17 cellular contexts compared by ENCODE assay signal in genomic region chr1:151579436-151580225, GRCh38. TPM values are rescaled to one million over a fixed set of nuclear protein-coding genes. Genes with fewer than 3 reads are reported as not detected.
DNase-seq lines count a peak whose midpoint lies in the region; ATAC-seq, FAIRE-seq and TF ChIP-seq lines count a peak whose summit lies in the region.
"Had no signal": no experiment of that assay in that cellular context is flagged by ENCODE, and none has a peak within 500 bp of the region (broad histone marks: within the 10 kb centered on the region; RNA-seq: fewer than 3 reads in every experiment).

No MANE protein-coding gene starts in this region.

- in situ Hi-C loops in K562 (cut with MboI): no loop called here

- intact Hi-C loops in K562 (cut with micrococcal nuclease): loop anchor here (5.0 kb wide), 1 partner anchor 37 kb away; the partner anchor contains the start of gene TUFT1

- no peak overlapping the region for H3K27ac ChIP-seq in K562 (ENCODE audit: extremely low read depth, low read depth, low read length)
- H3K27ac ChIP-seq: heart right ventricle, pancreas had no signal

- H3K9me1 ChIP-seq in K562 (ENCODE audit: control insufficient read depth, insufficient read depth, low read length): no peaks in the 10 kb centered on the region

- no peak for TF ChIP-seq CTCF in K562 (IDR thresholded peaks at IDR 0.05 in 2 of 3, conservative IDR thresholded peaks at IDR 0.05 in 1 of 3; ENCODE audit: insufficient read depth in 2 of 3, low read depth in 1 of 3, low read length in 3 of 3)

- H3K4me2 ChIP-seq in K562 (ENCODE audit: insufficient read depth, low read length): no peak overlapping the region

- no peak overlapping the region for H3K27ac Mint-ChIP-seq in T-helper 2 cell treated with Interferon-gamma antibody and Interleukin-4, amounts not matched to agents 5 μg/mL and 100 μg/mL, for 36 hours
- H3K27ac Mint-ChIP-seq: WTC11 had no signal

- DNase-seq in AG08396 (ENCODE audit: low spot score) (peak; percentile 52), HS-5 (ENCODE audit: low read depth) (peak; percentile 18), K562 (ENCODE audit: extremely low read depth in 1 of 4, low spot score in 3 of 4) (peak in 3 of 4 experiments; percentile 22 to 40 (median 35)), iris pigment epithelial cell (ENCODE audit: low read depth) (peak; percentile 71), GDM1 (lab: John Stamatoyannopoulos, UW) (no peak), 8988T (no peak)
- DNase-seq in T-helper 2 cell treated with Interferon-gamma antibody and Interleukin-4, amounts not matched to agents 5 μg/mL and 100 μg/mL, for 36 hours (ENCODE audit: low spot score): no peak
- DNase-seq: BE2C; effector memory CD4-positive, alpha-beta T cell; heart right ventricle; NCI-H1105 treated with DMSO at 0.1 percent for 48 hours; NCI-H345; pancreas; stimulated activated CD4-positive, alpha-beta T cell treated with anti-CD3 and anti-CD28 coated beads, Interleukin-12 subunit alpha, Interleukin-12 subunit beta, amount 100 ng/mL, for 4 hours; substantia nigra had no signal

- no peaks in the 10 kb centered on the region for H3K9me3 ChIP-seq in K562 (replicated peaks; ENCODE audit: control insufficient read depth, insufficient read depth, low read depth, low read length)
- H3K9me3 ChIP-seq: BE2C, heart right ventricle, pancreas had no signal

- TF ChIP-seq EP300 in K562 (IDR thresholded peaks at IDR 0.05; ENCODE audit: low read length): no peak

- H3K4me3 Mint-ChIP-seq in T-helper 2 cell treated with Interferon-gamma antibody and Interleukin-4, amounts not matched to agents 5 μg/mL and 100 μg/mL, for 36 hours: no peak overlapping the region
- H3K4me3 Mint-ChIP-seq: WTC11 had no signal

- H3K9ac ChIP-seq in K562 (ENCODE audit: insufficient read depth in 1 of 2, low read depth in 2 of 2, low read length in 2 of 2): no peak overlapping the region

- ATAC-seq in K562 (no peak), HG03108 (IDR thresholded peaks at IDR 0.05; ENCODE audit: unreplicated experiment) (no peak)
- ATAC-seq: heart right ventricle, pancreas, WTC11 had no signal

- no peaks in the 10 kb centered on the region for H4K20me1 ChIP-seq in K562 (replicated peaks; ENCODE audit: control insufficient read depth, insufficient read depth, low read length)

- H3K27me3 Mint-ChIP-seq in T-helper 2 cell treated with Interferon-gamma antibody and Interleukin-4, amounts not matched to agents 5 μg/mL and 100 μg/mL, for 36 hours (ENCODE audit: low read depth): no peaks in the 10 kb centered on the region

- no peaks in the 10 kb centered on the region; the same call in 2 of the 3 replicates for H3K36me3 ChIP-seq in K562 (ENCODE audit: control insufficient read depth, insufficient read depth, low read length)

- peaks cover 8 to 33% of the 10 kb centered on the region in 2 experiments; a peak in 4 of 5 replicates for H3K4me1 ChIP-seq in K562 (replicated peaks in 1 of 2; ENCODE audit: control insufficient read depth in 2 of 2, insufficient read depth in 2 of 2, low read length in 2 of 2)
- H3K4me1 ChIP-seq: pancreas had no signal

- H3K27me3 ChIP-seq in K562 (ENCODE audit: control insufficient read depth in 2 of 2, insufficient read depth in 2 of 2, low read length in 2 of 2): no peaks in the 10 kb centered on the region
- H3K27me3 ChIP-seq: BE2C, heart right ventricle, pancreas had no signal

- no peaks in the 10 kb centered on the region for H3K79me2 ChIP-seq in K562 (ENCODE audit: control insufficient read depth, insufficient read depth, low read length)

- TF ChIP-seq POLR2A in K562 (conservative IDR thresholded peaks at IDR 0.05): no peak

- POLR2A ChIA-PET in K562 (lab: Yijun Ruan, JAX): interaction anchor here (0.6 to 1.6 kb wide), 7 partner anchors 9 to 252 kb away, joined by 3 to 7 read pairs (median 3); partner anchors contain the start of gene RORC

- H2AFZ ChIP-seq in K562 (ENCODE audit: low read depth, low read length): no peak overlapping the region

- no peak overlapping the region for H3K4me3 ChIP-seq in K562
- H3K4me3 ChIP-seq: heart right ventricle, pancreas had no signal

- TF ChIP-seq RAD21 in K562 (CRISPR knock-in tag; conservative IDR thresholded peaks at IDR 0.05 in 1 of 2, IDR thresholded peaks at IDR 0.05 in 1 of 2): no peak

- CTCF ChIA-PET in K562 (lab: Yijun Ruan, JAX; ENCODE audit: low intra/inter-chr PET ratio): no interaction called here

- H3K9me3 Mint-ChIP-seq in T-helper 2 cell treated with Interferon-gamma antibody and Interleukin-4, amounts not matched to agents 5 μg/mL and 100 μg/mL, for 36 hours: no peaks in the 10 kb centered on the region
- H3K9me3 Mint-ChIP-seq: WTC11 had no signal

- 38% methylated on average over 8 of the region's 8 CpGs for WGBS in K562 (ENCODE audit: insufficient coverage, low coverage, missing lambda C conversion rate)

- BruUV-seq in K562 (replicated peaks; lab: Mats Ljungman, UMichigan): no TSS peak

- peaks cover 18% of the 10 kb centered on the region for H3K4me1 Mint-ChIP-seq in T-helper 2 cell treated with Interferon-gamma antibody and Interleukin-4, amounts not matched to agents 5 μg/mL and 100 μg/mL, for 36 hours (ENCODE audit: low read depth)

- peaks cover 3% of the 10 kb centered on the region for H3K36me3 Mint-ChIP-seq in T-helper 2 cell treated with Interferon-gamma antibody and Interleukin-4, amounts not matched to agents 5 μg/mL and 100 μg/mL, for 36 hours (ENCODE audit: low read depth)

- FAIRE-seq in K562 (lab: Jason Lieb, UNC): peak; percentile 46
- FAIRE-seq: pancreas had no signal

TF ChIP-seq in K562, 482 proteins besides CTCF, POLR2A, EP300 and RAD21 (continues in another document):
- no peak for TF ChIP-seq CHD1 (IDR thresholded peaks at IDR 0.05; ENCODE audit: low read length)

RNA-seq across cellular contexts. Expression of gene SNX27, which starts 32.2 kb away (rescaled TPM):
- total RNA-seq in K562 (2011; cell fraction: chromatin; rRNA removed; ENCODE audit: low replicate concordance): 29.2 and 73.2 TPM in 2 replicates
- total RNA-seq in K562 (2011; cell fraction: nucleolus; rRNA removed): 15.2 and 18.3 TPM in 2 replicates
- 50.2 and 74.7 TPM in 2 replicates for total RNA-seq in K562 (2011; cell fraction: nucleoplasm; rRNA removed)
- total RNA-seq in K562 (2014; rRNA removed): 9.0 and 9.6 TPM in 2 replicates
- 11.1 and 14.8 TPM in 2 replicates for total RNA-seq in K562 (2014; rRNA removed; fragmentation: Illumina TruSeq; extraction: Trizol)
- total RNA-seq in K562 (2015; rRNA removed; fragmentation: Illumina TruSeq; extraction: Trizol): 10.4 and 10.6 TPM in 2 replicates
- total RNA-seq in K562 (2021): 15.3 and 18.7 TPM in 2 replicates
- polyA plus RNA-seq in K562 (2011; rRNA removed): 13.2 and 13.6 TPM in 2 replicates
- 5.9 and 9.6 TPM in 2 replicates for polyA plus RNA-seq in K562 (2011; cell fraction: cytosol; rRNA removed)
- 11.6 and 14.7 TPM in 2 replicates for polyA plus RNA-seq in K562 (2011; cell fraction: nucleus; rRNA removed)
- polyA plus RNA-seq in K562 (2012): 2.9 and 5.1 TPM in 2 replicates
- 5.1 and 6.8 TPM in 2 replicates for polyA plus RNA-seq in K562 (2014; fragmentation: Illumina TruSeq; extraction: Trizol)
- 10 to 100 TPM in 1 of 2 experiments, 1 to 10 TPM in 1; 4.5 to 10.1 TPM for polyA plus RNA-seq in K562 (2014; fragmentation: Nextera tagmentation; extraction: Ambion mirVana)
- 7.6 and 8.3 TPM in 2 replicates for polyA plus RNA-seq in K562 (2014; rRNA removed)
- polyA minus RNA-seq in K562 (2011; rRNA and poly(A)+ RNA removed): 38.1 and 44.0 TPM in 2 replicates
- polyA minus RNA-seq in K562 (2011; cell fraction: cytosol; rRNA and poly(A)+ RNA removed): 16.7 and 20.4 TPM in 2 replicates
- polyA minus RNA-seq in K562 (2011; cell fraction: nucleus; rRNA and poly(A)+ RNA removed): 7.3 and 13.8 TPM in 2 replicates

RNA-seq across cellular contexts. Expression of gene TUFT1, which starts 39.5 kb away (rescaled TPM):
- total RNA-seq in K562 (2011; cell fraction: chromatin; rRNA removed; ENCODE audit: low replicate concordance): 3.5 and 4.6 TPM in 2 replicates
- total RNA-seq in K562 (2011; cell fraction: nucleolus; rRNA removed): 1.7 and 2.0 TPM in 2 replicates
- 3.4 and 5.6 TPM in 2 replicates for total RNA-seq in K562 (2011; cell fraction: nucleoplasm; rRNA removed)
- 1.4 and 1.6 TPM in 2 replicates for total RNA-seq in K562 (2014; rRNA removed)
- total RNA-seq in K562 (2014; rRNA removed; fragmentation: Illumina TruSeq; extraction: Trizol): 1.2 and 1.6 TPM in 2 replicates
- 0.54 and 0.68 TPM in 2 replicates for total RNA-seq in K562 (2015; rRNA removed; fragmentation: Illumina TruSeq; extraction: Trizol)
- total RNA-seq in K562 (2021): 1.4 and 2.0 TPM in 2 replicates
- 1.5 and 2.4 TPM in 2 replicates for polyA plus RNA-seq in K562 (2011; rRNA removed)
- polyA plus RNA-seq in K562 (2011; cell fraction: cytosol; rRNA removed): 1.1 and 2.3 TPM in 2 replicates
- polyA plus RNA-seq in K562 (2011; cell fraction: nucleus; rRNA removed): 1.2 and 1.7 TPM in 2 replicates
- polyA plus RNA-seq in K562 (2012): 1.4 and 2.7 TPM in 2 replicates
- polyA plus RNA-seq in K562 (2014; fragmentation: Illumina TruSeq; extraction: Trizol): 1.9 and 2.2 TPM in 2 replicates
- 1 to 10 TPM; 1.7 to 2.0 TPM for polyA plus RNA-seq in K562 (2014; fragmentation: Nextera tagmentation; extraction: Ambion mirVana)
- polyA plus RNA-seq in K562 (2014; rRNA removed): 1.7 TPM in 2 replicates
- 2.3 and 2.7 TPM in 2 replicates for polyA minus RNA-seq in K562 (2011; rRNA and poly(A)+ RNA removed)
- polyA minus RNA-seq in K562 (2011; cell fraction: cytosol; rRNA and poly(A)+ RNA removed): 1.0 and 1.8 TPM in 2 replicates
- polyA minus RNA-seq in K562 (2011; cell fraction: nucleus; rRNA and poly(A)+ RNA removed): 0.40 and 1.1 TPM in 2 replicates

Comparison
In these comparisons a context has a peak if more than half of its experiments do, and no peak if none do; other contexts are left out.
1. DNase-seq: peak in AG08396 (single experiment), HS-5 (single experiment), K562 (3 of 4) and iris pigment epithelial cell (single experiment); none in GDM1 (single experiment), 8988T (single experiment) and T-helper 2 cell treated with Interferon-gamma antibody and Interleukin-4, amounts not matched to agents 5 μg/mL and 100 μg/mL, for 36 hours (single experiment).